ENCODE assay signal across 1 cellular context in the genomic region with DNA sequence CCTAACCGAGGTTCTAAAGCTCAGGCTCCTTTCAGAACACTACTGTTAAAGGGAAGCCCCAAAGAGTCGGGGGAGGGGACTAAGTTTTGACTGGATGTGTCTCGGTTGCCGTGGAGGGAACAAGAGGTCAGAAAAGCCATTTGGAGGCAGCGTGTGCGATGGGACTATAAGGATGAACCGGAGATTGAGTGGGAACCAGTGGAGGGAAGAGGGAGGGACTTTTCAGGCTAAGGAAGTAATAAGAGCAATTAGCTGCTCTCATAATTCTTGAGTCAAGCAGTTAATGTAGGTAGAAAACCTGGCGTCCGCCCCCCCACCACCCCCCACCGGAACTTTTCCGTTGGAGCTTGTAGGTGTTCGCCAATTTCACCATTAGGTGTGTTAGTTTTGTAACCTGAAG.
TF ChIP-seq lines count a peak whose summit lies in the region.

No MANE protein-coding gene starts in this region.

TF ChIP-seq in HCT116, 20 proteins besides CTCF, POLR2A, EP300 and RAD21:
- TF ChIP-seq POLR2AphosphoS5 (IDR thresholded peaks at IDR 0.05; ENCODE audit: low read depth, low read length) (no peak), REST (IDR thresholded peaks at IDR 0.05; ENCODE audit: low read depth) (no peak), FOSL1 (IDR thresholded peaks at IDR 0.05; ENCODE audit: low read depth) (no peak), SIN3A (IDR thresholded peaks at IDR 0.05; ENCODE audit: low read depth) (no peak), CBX3 (IDR thresholded peaks at IDR 0.05; ENCODE audit: low read depth) (no peak), YY1 (IDR thresholded peaks at IDR 0.05; ENCODE audit: extremely low read depth, insufficient replicate concordance, low read depth, low read length) (no peak), ZNF274 (IDR thresholded peaks at IDR 0.05; ENCODE audit: low read depth, low read length) (no peak), TCF7L2 (IDR thresholded peaks at IDR 0.05; ENCODE audit: borderline replicate concordance, extremely low read depth, insufficient read depth, insufficient read length) (no peak), EGR1 (IDR thresholded peaks at IDR 0.05; ENCODE audit: low read depth) (no peak), SP1 (IDR thresholded peaks at IDR 0.05; ENCODE audit: low read depth) (no peak), ZFX (IDR thresholded peaks at IDR 0.05) (no peak)
